ENCODE assay signal across 11 cellular contexts in the genomic region with DNA sequence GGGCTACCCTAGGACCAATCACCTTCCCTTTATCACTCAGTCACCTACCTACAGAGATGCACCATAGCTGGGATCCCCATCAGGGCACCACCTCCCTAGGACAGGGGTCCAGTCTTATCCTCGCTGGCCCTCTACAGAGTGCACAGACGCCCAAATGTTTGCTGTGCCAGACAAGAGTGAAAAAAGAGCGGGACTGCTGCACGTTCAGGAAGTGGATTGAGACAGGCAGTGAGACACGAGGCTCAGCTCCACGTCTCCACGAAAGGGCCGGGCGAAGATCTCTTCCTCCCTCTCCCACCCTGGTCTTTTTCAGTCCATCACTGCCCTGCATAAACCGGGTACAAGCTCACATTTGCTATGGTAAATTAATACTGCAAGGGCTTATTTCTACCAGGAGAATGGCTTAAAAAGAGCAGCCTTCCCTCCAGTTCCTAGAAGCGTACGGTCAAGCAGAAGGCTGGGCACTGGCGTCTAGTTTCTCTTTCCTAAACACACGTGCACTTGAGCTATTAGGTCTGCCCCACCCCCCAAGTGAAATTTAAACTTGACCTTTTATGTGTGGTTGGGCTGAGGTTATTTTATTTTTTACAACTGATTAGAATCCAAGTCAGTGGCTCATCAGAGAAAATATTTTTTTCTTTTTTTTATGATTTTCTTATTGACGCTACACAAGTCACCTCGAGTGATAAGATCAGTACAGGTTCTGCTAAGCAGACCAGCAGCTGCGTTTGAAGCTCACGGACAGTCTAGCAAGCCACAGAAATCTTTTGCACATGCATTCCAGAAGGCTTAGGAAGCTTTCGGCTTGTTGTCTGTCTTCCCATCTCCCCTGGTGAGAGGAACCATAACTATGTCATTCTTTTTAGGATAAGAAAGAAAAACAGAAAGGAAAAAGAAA.
DNase-seq lines count a peak whose midpoint lies in the region; ATAC-seq and TF ChIP-seq lines count a peak whose summit lies in the region.
"Had no signal": no experiment of that assay in that cellular context is flagged by ENCODE, and none has a peak within 500 bp of the region (broad histone marks: within the 10 kb centered on the region; RNA-seq: fewer than 3 reads in every experiment).

No MANE protein-coding gene starts in this region.

- H3K4me3 ChIP-seq in muscle layer of colon (ENCODE audit: low read depth in 1 of 2, low read length in 2 of 2), result peak overlapping the region in 1 of 2 donors; percentile 36
- H3K4me3 ChIP-seq in thoracic aorta, result peak overlapping the region; percentile 52
- H3K4me3 ChIP-seq: left lung had no signal

- H3K27me3 ChIP-seq in muscle layer of colon (ENCODE audit: control insufficient read depth in 1 of 2, insufficient read depth in 2 of 2, low read length in 2 of 2) (no peaks in the 10 kb centered on the region), thoracic aorta (replicated peaks; ENCODE audit: insufficient read depth) (no peaks in the 10 kb centered on the region)
- H3K27me3 ChIP-seq: left lung had no signal

- H3K9ac ChIP-seq in muscle layer of colon (ENCODE audit: low read length), result no peak overlapping the region

- H3K36me3 ChIP-seq in muscle layer of colon (ENCODE audit: insufficient read depth, low read length) (peaks cover 19% of the 10 kb centered on the region), thoracic aorta (peaks cover 12% of the 10 kb centered on the region)

- no peaks in the 10 kb centered on the region for H3K9me3 ChIP-seq in muscle layer of colon (ENCODE audit: low read length)
- no peaks in the 10 kb centered on the region for H3K9me3 ChIP-seq in thoracic aorta
- H3K9me3 ChIP-seq: left lung had no signal

- DNase-seq in SIG-M5 treated with dmso at 0.1 percent for 504 hours (lab: John Stamatoyannopoulos, UW; ENCODE audit: unreplicated experiment) (peak; percentile 32), SIG-M5 (lab: John Stamatoyannopoulos, UW) (no peak), astrocyte of the hippocampus (ENCODE audit: low read depth, low spot score) (peak; percentile 64), thoracic aorta (ENCODE audit: low spot score) (no peak)
- DNase-seq: activated T-cell treated with anti-CD3 and anti-CD28 coated beads, Interleukin-2, amount 50 U/mL, for 1 hour; left lung; NCI-H1436 treated with DMSO at 0.1 percent for 48 hours had no signal

- H3K4me1 ChIP-seq in muscle layer of colon (ENCODE audit: insufficient read depth, low read length) (peaks cover 30% of the 10 kb centered on the region), thoracic aorta (ENCODE audit: control insufficient read depth in 1 of 2, low read depth in 2 of 2) (peaks cover 27 to 65% of the 10 kb centered on the region in 2 donors)

- ATAC-seq in thoracic aorta (ENCODE audit: insufficient number of reproducible peaks, low FRiP score, low read depth) (peak; percentile 17), HG03025 (IDR thresholded peaks at IDR 0.05; ENCODE audit: low FRiP score, unreplicated experiment) (no peak), GM18867 (IDR thresholded peaks at IDR 0.05; ENCODE audit: unreplicated experiment) (no peak), HG03139 (IDR thresholded peaks at IDR 0.05; ENCODE audit: unreplicated experiment) (no peak)
- ATAC-seq: left lung had no signal

- H3K27ac ChIP-seq in muscle layer of colon (ENCODE audit: low read depth, low read length) (peak overlapping the region; percentile 48), thoracic aorta (peak overlapping the region; percentile 39 to 53)
- H3K27ac ChIP-seq: left lung had no signal

- TF ChIP-seq CTCF in thoracic aorta (IDR thresholded peaks at IDR 0.05), result no peak

Comparison
In these comparisons a context has a peak if more than half of its experiments do, and no peak if none do; other contexts are left out.
1. DNase-seq: peak in SIG-M5 treated with dmso at 0.1 percent for 504 hours (single experiment) and astrocyte of the hippocampus (single experiment); none in SIG-M5 (single experiment) and thoracic aorta (single experiment).